Comparison of ENCODE assay signal across 18 cellular contexts in the genomic region with DNA sequence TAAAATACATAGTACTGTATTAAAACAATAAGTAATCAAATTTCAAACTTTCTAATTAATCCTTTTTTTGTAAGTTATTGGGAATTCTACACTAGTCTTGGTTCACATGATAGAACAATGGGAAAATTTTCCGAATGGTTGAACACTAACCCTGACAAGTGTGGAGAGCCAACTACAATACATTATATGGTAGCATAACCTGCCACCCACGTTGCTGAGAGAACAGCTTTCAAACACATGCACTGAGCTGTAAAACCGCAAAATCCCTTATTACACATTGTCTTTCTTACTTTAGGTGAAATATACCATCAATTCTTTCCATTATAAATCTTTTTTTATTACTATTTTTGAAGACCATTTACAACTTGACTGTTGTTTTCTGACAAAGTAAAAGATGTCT.
"Had no signal": no experiment of that assay in that cellular context is flagged by ENCODE, and none has a peak within 500 bp of the region (broad histone marks: within the 10 kb centered on the region; RNA-seq: fewer than 3 reads in every experiment).

No MANE protein-coding gene starts in this region.

- DNase-seq: activated CD8-positive, alpha-beta memory T cell treated with anti-CD3 and anti-CD28 coated beads, Interleukin-2, amount 50 U/mL, for 48 hours; activated CD8-positive, alpha-beta T cell treated with anti-CD3 and anti-CD28 coated beads for 36 hours; activated naive CD4-positive, alpha-beta T cell treated with anti-CD3 and anti-CD28 coated beads for 36 hours; effector memory CD8-positive, alpha-beta T cell; naive thymus-derived CD8-positive, alpha-beta T cell; nucleus accumbens; stimulated activated CD4-positive, alpha-beta T cell treated with anti-CD3 and anti-CD28 coated beads, Interleukin-4, amount 100 ng/mL, for 1 hour; stimulated activated CD8-positive, alpha-beta memory T cell treated with anti-CD3 and anti-CD28 coated beads, Interleukin-4, amount 100 ng/mL, for 48 hours; T-cell; T1000; upper lobe of right lung had no signal

- ATAC-seq: activated CD8-positive, alpha-beta T cell treated with anti-CD3 and anti-CD28 coated beads for 36 hours; effector memory CD8-positive, alpha-beta T cell; gastroesophageal sphincter; naive thymus-derived CD8-positive, alpha-beta T cell; T-cell; upper lobe of right lung had no signal

- H3K27ac ChIP-seq: epithelial cell of prostate, gastroesophageal sphincter, upper lobe of right lung, VCaP had no signal

- H3K27me3 Mint-ChIP-seq: activated CD8-positive, alpha-beta T cell treated with anti-CD3 and anti-CD28 coated beads for 36 hours; brain; central memory CD8-positive, alpha-beta T cell; effector memory CD8-positive, alpha-beta T cell; naive thymus-derived CD8-positive, alpha-beta T cell; progenitor cell of endocrine pancreas; stimulated activated naive CD8-positive, alpha-beta T cell treated with anti-CD3 and anti-CD28 coated beads, Interleukin-15, Interleukin-2, amounts not matched to agents 100 ng/mL and 50 ng/mL, for 24 hours; T-cell had no signal

- H3K9me3 Mint-ChIP-seq: activated CD8-positive, alpha-beta T cell treated with anti-CD3 and anti-CD28 coated beads for 36 hours; activated naive CD4-positive, alpha-beta T cell treated with anti-CD3 and anti-CD28 coated beads for 36 hours; brain; central memory CD8-positive, alpha-beta T cell; effector memory CD8-positive, alpha-beta T cell; naive thymus-derived CD8-positive, alpha-beta T cell; stimulated activated naive CD8-positive, alpha-beta T cell treated with anti-CD3 and anti-CD28 coated beads, Interleukin-15, Interleukin-2, amounts not matched to agents 100 ng/mL and 50 ng/mL, for 24 hours; T-cell had no signal

- H3K36me3 ChIP-seq: upper lobe of right lung had no signal

- H3K27ac Mint-ChIP-seq: activated CD8-positive, alpha-beta T cell treated with anti-CD3 and anti-CD28 coated beads for 36 hours; activated naive CD4-positive, alpha-beta T cell treated with anti-CD3 and anti-CD28 coated beads for 36 hours; brain; effector memory CD8-positive, alpha-beta T cell; naive thymus-derived CD8-positive, alpha-beta T cell; progenitor cell of endocrine pancreas; stimulated activated naive CD8-positive, alpha-beta T cell treated with anti-CD3 and anti-CD28 coated beads, Interleukin-15, Interleukin-2, amounts not matched to agents 100 ng/mL and 50 ng/mL, for 24 hours; T-cell had no signal

- H3K4me3 Mint-ChIP-seq: activated CD8-positive, alpha-beta T cell treated with anti-CD3 and anti-CD28 coated beads for 36 hours; activated naive CD4-positive, alpha-beta T cell treated with anti-CD3 and anti-CD28 coated beads for 36 hours; brain; central memory CD8-positive, alpha-beta T cell; effector memory CD8-positive, alpha-beta T cell; naive thymus-derived CD8-positive, alpha-beta T cell; stimulated activated naive CD8-positive, alpha-beta T cell treated with anti-CD3 and anti-CD28 coated beads, Interleukin-15, Interleukin-2, amounts not matched to agents 100 ng/mL and 50 ng/mL, for 24 hours; T-cell had no signal

- H3K9me3 ChIP-seq: gastroesophageal sphincter, upper lobe of right lung had no signal

- H3K4me1 ChIP-seq: gastroesophageal sphincter, upper lobe of right lung had no signal

- H3K27me3 ChIP-seq: gastroesophageal sphincter, upper lobe of right lung had no signal

- H3K4me3 ChIP-seq: gastroesophageal sphincter, upper lobe of right lung had no signal
